In genomic region chr9:112582371-112582770, GRCh38 we compare ENCODE assay signal across 1 cellular context.
TF ChIP-seq lines count a peak whose summit lies in the region.

No MANE protein-coding gene starts in this region.

TF ChIP-seq in HepG2, 621 proteins besides CTCF, POLR2A, EP300 and RAD21 (continued from another document):
- TF ChIP-seq ZNF407 (CRISPR knock-in tag; IDR thresholded peaks at IDR 0.05; ENCODE audit: not compliant biosample characterization): no peak
- TF ChIP-seq NR2F2 (IDR thresholded peaks at IDR 0.05; ENCODE audit: borderline replicate concordance, low read depth): no peak
- TF ChIP-seq PITX1 (CRISPR knock-in tag; IDR thresholded peaks at IDR 0.05): no peak
- TF ChIP-seq PAXIP1 (CRISPR knock-in tag; conservative IDR thresholded peaks at IDR 0.05): no peak
- no peak for TF ChIP-seq HOXA5 (CRISPR knock-in tag; IDR thresholded peaks at IDR 0.05)
- TF ChIP-seq ZSCAN31 (CRISPR knock-in tag; IDR thresholded peaks at IDR 0.05; ENCODE audit: low read depth): no peak
- TF ChIP-seq ZBTB8A (CRISPR knock-in tag; IDR thresholded peaks at IDR 0.05; ENCODE audit: borderline replicate concordance, low read depth): no peak
- TF ChIP-seq TCF7 (IDR thresholded peaks at IDR 0.05; ENCODE audit: low read depth): no peak
- no peak for TF ChIP-seq ZBED4 (CRISPR knock-in tag; IDR thresholded peaks at IDR 0.05; ENCODE audit: borderline replicate concordance)
- no peak for TF ChIP-seq ZSCAN25 (CRISPR knock-in tag; IDR thresholded peaks at IDR 0.05)
